In the genomic region with DNA sequence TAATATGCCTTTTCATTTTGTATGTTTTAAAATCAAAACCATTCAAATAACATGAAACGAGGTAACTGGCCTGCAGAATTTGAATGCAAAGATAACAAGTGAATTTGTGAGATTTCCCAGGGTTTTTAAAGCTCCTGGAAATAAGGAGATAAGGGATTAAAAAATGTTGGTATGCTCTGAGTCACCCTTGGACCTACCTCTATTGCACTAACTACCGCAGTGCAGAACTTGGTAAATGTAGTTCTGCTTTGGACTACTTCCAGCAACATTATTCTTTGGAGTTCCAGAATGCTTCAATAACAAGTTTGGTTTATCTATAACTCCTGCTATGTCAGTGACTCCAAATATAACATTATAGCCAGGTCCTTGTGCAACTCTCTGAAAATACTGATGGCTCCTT, we compare ENCODE assay signal across 1 cellular context.
TF ChIP-seq lines count a peak whose summit lies in the region.

No MANE protein-coding gene starts in this region.

TF ChIP-seq in HepG2, 621 proteins besides CTCF, POLR2A, EP300 and RAD21 (continued from another document):
- TF ChIP-seq, protein P1, sequence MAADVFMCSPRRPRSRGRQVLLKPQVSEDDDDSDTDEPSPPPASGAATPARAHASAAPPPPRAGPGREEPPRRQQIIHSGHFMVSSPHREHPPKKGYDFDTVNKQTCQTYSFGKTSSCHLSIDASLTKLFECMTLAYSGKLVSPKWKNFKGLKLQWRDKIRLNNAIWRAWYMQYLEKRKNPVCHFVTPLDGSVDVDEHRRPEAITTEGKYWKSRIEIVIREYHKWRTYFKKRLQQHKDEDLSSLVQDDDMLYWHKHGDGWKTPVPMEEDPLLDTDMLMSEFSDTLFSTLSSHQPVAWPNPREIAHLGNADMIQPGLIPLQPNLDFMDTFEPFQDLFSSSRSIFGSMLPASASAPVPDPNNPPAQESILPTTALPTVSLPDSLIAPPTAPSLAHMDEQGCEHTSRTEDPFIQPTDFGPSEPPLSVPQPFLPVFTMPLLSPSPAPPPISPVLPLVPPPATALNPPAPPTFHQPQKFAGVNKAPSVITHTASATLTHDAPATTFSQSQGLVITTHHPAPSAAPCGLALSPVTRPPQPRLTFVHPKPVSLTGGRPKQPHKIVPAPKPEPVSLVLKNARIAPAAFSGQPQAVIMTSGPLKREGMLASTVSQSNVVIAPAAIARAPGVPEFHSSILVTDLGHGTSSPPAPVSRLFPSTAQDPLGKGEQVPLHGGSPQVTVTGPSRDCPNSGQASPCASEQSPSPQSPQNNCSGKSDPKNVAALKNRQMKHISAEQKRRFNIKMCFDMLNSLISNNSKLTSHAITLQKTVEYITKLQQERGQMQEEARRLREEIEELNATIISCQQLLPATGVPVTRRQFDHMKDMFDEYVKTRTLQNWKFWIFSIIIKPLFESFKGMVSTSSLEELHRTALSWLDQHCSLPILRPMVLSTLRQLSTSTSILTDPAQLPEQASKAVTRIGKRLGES (CRISPR knock-in tag; IDR thresholded peaks at IDR 0.05; ENCODE audit: borderline replicate concordance) = no peak
- TF ChIP-seq, protein P2, sequence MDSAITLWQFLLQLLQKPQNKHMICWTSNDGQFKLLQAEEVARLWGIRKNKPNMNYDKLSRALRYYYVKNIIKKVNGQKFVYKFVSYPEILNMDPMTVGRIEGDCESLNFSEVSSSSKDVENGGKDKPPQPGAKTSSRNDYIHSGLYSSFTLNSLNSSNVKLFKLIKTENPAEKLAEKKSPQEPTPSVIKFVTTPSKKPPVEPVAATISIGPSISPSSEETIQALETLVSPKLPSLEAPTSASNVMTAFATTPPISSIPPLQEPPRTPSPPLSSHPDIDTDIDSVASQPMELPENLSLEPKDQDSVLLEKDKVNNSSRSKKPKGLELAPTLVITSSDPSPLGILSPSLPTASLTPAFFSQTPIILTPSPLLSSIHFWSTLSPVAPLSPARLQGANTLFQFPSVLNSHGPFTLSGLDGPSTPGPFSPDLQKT (CRISPR knock-in tag; IDR thresholded peaks at IDR 0.05; ENCODE audit: borderline replicate concordance) = no peak
- no peak for TF ChIP-seq ZKSCAN5 (CRISPR knock-in tag; IDR thresholded peaks at IDR 0.05)
- no peak for TF ChIP-seq ZNF563 (CRISPR knock-in tag; IDR thresholded peaks at IDR 0.05)
- TF ChIP-seq ZFY (CRISPR knock-in tag; IDR thresholded peaks at IDR 0.05) = no peak
- TF ChIP-seq, protein P3, sequence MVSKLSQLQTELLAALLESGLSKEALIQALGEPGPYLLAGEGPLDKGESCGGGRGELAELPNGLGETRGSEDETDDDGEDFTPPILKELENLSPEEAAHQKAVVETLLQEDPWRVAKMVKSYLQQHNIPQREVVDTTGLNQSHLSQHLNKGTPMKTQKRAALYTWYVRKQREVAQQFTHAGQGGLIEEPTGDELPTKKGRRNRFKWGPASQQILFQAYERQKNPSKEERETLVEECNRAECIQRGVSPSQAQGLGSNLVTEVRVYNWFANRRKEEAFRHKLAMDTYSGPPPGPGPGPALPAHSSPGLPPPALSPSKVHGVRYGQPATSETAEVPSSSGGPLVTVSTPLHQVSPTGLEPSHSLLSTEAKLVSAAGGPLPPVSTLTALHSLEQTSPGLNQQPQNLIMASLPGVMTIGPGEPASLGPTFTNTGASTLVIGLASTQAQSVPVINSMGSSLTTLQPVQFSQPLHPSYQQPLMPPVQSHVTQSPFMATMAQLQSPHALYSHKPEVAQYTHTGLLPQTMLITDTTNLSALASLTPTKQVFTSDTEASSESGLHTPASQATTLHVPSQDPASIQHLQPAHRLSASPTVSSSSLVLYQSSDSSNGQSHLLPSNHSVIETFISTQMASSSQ (IDR thresholded peaks at IDR 0.05; ENCODE audit: low read depth) = no peak
- TF ChIP-seq, protein P3 (CRISPR knock-in tag; IDR thresholded peaks at IDR 0.05; ENCODE audit: borderline replicate concordance) = no peak
- no peak for TF ChIP-seq ZNF33B (CRISPR knock-in tag; IDR thresholded peaks at IDR 0.05)
- TF ChIP-seq ZNF326 (CRISPR knock-in tag; IDR thresholded peaks at IDR 0.05; ENCODE audit: borderline replicate concordance) = no peak
- TF ChIP-seq NFKB2 (CRISPR knock-in tag; IDR thresholded peaks at IDR 0.05; ENCODE audit: borderline replicate concordance) = no peak
